In the genomic region with DNA sequence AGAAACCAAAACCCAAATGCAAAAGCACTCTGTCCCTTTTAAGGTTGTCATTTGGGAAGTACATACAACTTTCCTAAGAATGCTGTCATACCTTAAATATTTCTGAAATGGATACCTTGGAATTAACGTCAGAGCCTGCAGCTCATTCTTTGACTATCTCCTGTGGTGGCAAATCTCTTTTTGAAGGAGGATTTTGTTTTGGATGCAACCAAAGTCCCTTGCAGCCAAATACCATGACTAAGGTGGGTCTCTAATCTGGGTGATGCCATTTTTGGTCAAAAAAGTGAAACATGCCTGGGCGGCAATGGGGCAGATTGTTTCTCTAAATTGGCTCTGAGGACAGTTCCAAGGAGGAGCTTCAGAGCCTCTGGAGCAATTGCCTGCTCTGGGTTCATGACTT, we compare ENCODE assay signal across 28 cellular contexts. TPM values are rescaled to one million over a fixed set of nuclear protein-coding genes. Genes with fewer than 3 reads are reported as not detected.
"Had no signal": no experiment of that assay in that cellular context is flagged by ENCODE, and none has a peak within 500 bp of the region (broad histone marks: within the 10 kb centered on the region; RNA-seq: fewer than 3 reads in every experiment).

No MANE protein-coding gene starts in this region.

- H3K27me3 ChIP-seq: adrenal gland, ascending aorta, colonic mucosa, esophagus muscularis mucosa, foreskin keratinocyte, gastrocnemius medialis had no signal

- H3K4me1 ChIP-seq: adrenal gland, ascending aorta, colonic mucosa, foreskin keratinocyte had no signal

- ATAC-seq: activated CD4-positive, alpha-beta T cell treated with anti-CD3 and anti-CD28 coated beads for 36 hours; activated CD8-positive, alpha-beta memory T cell treated with anti-CD3 and anti-CD28 coated beads, Interleukin-2, amount 10 ng/mL, durations not matched to agents 7 days and 5 days; activated CD8-positive, alpha-beta T cell treated with anti-CD3 and anti-CD28 coated beads, Interleukin-2, amount 10 ng/mL, durations not matched to agents 7 days and 5 days; activated naive CD8-positive, alpha-beta T cell treated with anti-CD3 and anti-CD28 coated beads, Interleukin-2, amount 50 U/mL, for 24 hours; foreskin keratinocyte; gastrocnemius medialis had no signal

- H3K9me3 ChIP-seq: adrenal gland, ascending aorta, colonic mucosa, esophagus muscularis mucosa, gastrocnemius medialis had no signal

- H3K36me3 ChIP-seq: adrenal gland, ascending aorta, colonic mucosa, esophagus muscularis mucosa, gastrocnemius medialis had no signal

- H3K27ac ChIP-seq: adrenal gland, ascending aorta, colonic mucosa, epithelial cell of prostate, esophagus muscularis mucosa, foreskin keratinocyte, gastrocnemius medialis had no signal

- FAIRE-seq: endometrium, endothelial cell of umbilical vein had no signal

- H3K4me3 ChIP-seq: adrenal gland, ascending aorta, colonic mucosa, esophagus muscularis mucosa, gastrocnemius medialis had no signal

- DNase-seq: activated CD4-positive, alpha-beta memory T cell treated with anti-CD3 and anti-CD28 coated beads for 36 hours; activated CD4-positive, alpha-beta T cell treated with anti-CD3 and anti-CD28 coated beads for 36 hours; activated CD4-positive, alpha-beta T cell treated with anti-CD3 and anti-CD28 coated beads, Interleukin-2, amount 10 ng/mL, durations not matched to agents 24 days and 14 days; activated CD4-positive, CD25-positive, alpha-beta regulatory T cell; activated CD4-positive, CD25-positive, alpha-beta regulatory T cell treated with anti-CD3 and anti-CD28 coated beads, Interleukin-2, amount 50 U/mL, for 72 hours; activated CD8-positive, alpha-beta memory T cell treated with anti-CD3 and anti-CD28 coated beads, Interleukin-2, amount 10 ng/mL, durations not matched to agents 7 days and 5 days; activated CD8-positive, alpha-beta memory T cell treated with anti-CD3 and anti-CD28 coated beads, Interleukin-2, amount 50 U/mL, for 4 hours; activated CD8-positive, alpha-beta T cell treated with anti-CD3 and anti-CD28 coated beads, Interleukin-2, amount 10 ng/mL, durations not matched to agents 7 days and 5 days; activated effector memory CD4-positive, alpha-beta T cell treated with anti-CD3 and anti-CD28 coated beads, Interleukin-2, amount 50 U/mL, for 16 hours; activated naive CD4-positive, alpha-beta T cell treated with anti-CD3 and anti-CD28 coated beads for 36 hours; activated naive CD8-positive, alpha-beta T cell treated with anti-CD3 and anti-CD28 coated beads for 36 hours; activated naive CD8-positive, alpha-beta T cell treated with anti-CD3 and anti-CD28 coated beads, Interleukin-2, amount 50 U/mL, for 24 hours; activated T-cell treated with anti-CD3 and anti-CD28 coated beads, Interleukin-2, amount 50 U/mL, for 1 hour; activated T-cell treated with anti-CD3 and anti-CD28 coated beads, Interleukin-2, amount 50 U/mL, for 48 hours; adrenal gland; amygdala; caudate nucleus; colonic mucosa; effector CD8-positive, alpha-beta T cell; gastrocnemius medialis; glutamatergic neuron; T-helper 2 cell had no signal

RNA-seq across cellular contexts. Expression of a gene that starts 25.3 kb away (rescaled TPM):
- total RNA-seq: activated CD4-positive, alpha-beta memory T cell treated with anti-CD3 and anti-CD28 coated beads for 36 hours; activated CD4-positive, alpha-beta T cell treated with anti-CD3 and anti-CD28 coated beads for 36 hours; activated naive CD4-positive, alpha-beta T cell treated with anti-CD3 and anti-CD28 coated beads for 36 hours had no signal
